In genomic region chr3:32940726-32941125, GRCh38 we compare ENCODE assay signal across 32 cellular contexts. TPM values are rescaled to one million over a fixed set of nuclear protein-coding genes. Genes with fewer than 3 reads are reported as not detected.
"Had no signal": no experiment of that assay in that cellular context is flagged by ENCODE, and none has a peak within 500 bp of the region (broad histone marks: within the 10 kb centered on the region; RNA-seq: fewer than 3 reads in every experiment).

No MANE protein-coding gene starts in this region.

- DNase-seq: activated CD4-positive, alpha-beta memory T cell treated with anti-CD3 and anti-CD28 coated beads, Interleukin-2, amount 10 ng/mL, durations not matched to agents 7 days and 5 days; activated CD4-positive, alpha-beta T cell treated with anti-CD3 and anti-CD28 coated beads for 1 hour; activated CD4-positive, alpha-beta T cell treated with anti-CD3 and anti-CD28 coated beads for 48 hours; activated CD4-positive, CD25-positive, alpha-beta regulatory T cell; activated CD8-positive, alpha-beta memory T cell treated with anti-CD3 and anti-CD28 coated beads for 24 hours; activated CD8-positive, alpha-beta memory T cell treated with anti-CD3 and anti-CD28 coated beads, Interleukin-2, amount 10 ng/mL, durations not matched to agents 7 days and 5 days; activated effector memory CD4-positive, alpha-beta T cell treated with anti-CD3 and anti-CD28 coated beads, Interleukin-2, amount 50 U/mL, for 16 hours; activated naive CD4-positive, alpha-beta T cell; activated naive CD4-positive, alpha-beta T cell treated with anti-CD3 and anti-CD28 coated beads, Interleukin-2, amount 50 U/mL, for 16 hours; activated naive CD8-positive, alpha-beta T cell treated with anti-CD3 and anti-CD28 coated beads for 36 hours; activated T-cell treated with anti-CD3 and anti-CD28 coated beads, Interleukin-2, amount 50 U/mL, for 1 hour; activated T-cell treated with anti-CD3 and anti-CD28 coated beads, Interleukin-2, amount 50 U/mL, for 72 hours; amniotic stem cell; aorta; brain microvascular endothelial cell; NCI-H1105 treated with DMSO at 0.1 percent for 48 hours; NCI-H1436 treated with DMSO at 0.1 percent for 48 hours; NCI-H1694 treated with DMSO at 0.1 percent for 48 hours; NCI-H2029; NCI-H345; NCI-H524 treated with DMSO at 0.1 percent for 48 hours; SHP77; SJCRH30; T1000; WERI-Rb-1 had no signal

- H3K9me3 ChIP-seq: SJCRH30 had no signal

- H3K4me3 Mint-ChIP-seq: activated CD4-positive, alpha-beta memory T cell treated with anti-CD3 and anti-CD28 coated beads, Interleukin-2, amount 10 ng/mL, durations not matched to agents 7 days and 5 days; activated CD8-positive, alpha-beta memory T cell treated with anti-CD3 and anti-CD28 coated beads, Interleukin-2, amount 10 ng/mL, durations not matched to agents 7 days and 5 days; activated naive CD8-positive, alpha-beta T cell treated with anti-CD3 and anti-CD28 coated beads for 36 hours; activated T-cell treated with anti-CD3 and anti-CD28 coated beads, Interleukin-2, amount 50 U/mL, for 72 hours; activated T-helper 17 cell treated with anti-CD3 and anti-CD28 coated beads, Interleukin-2, amount 50 U/mL, for 72 hours; central memory CD8-positive, alpha-beta T cell had no signal

- H3K4me1 ChIP-seq: SJCRH30 had no signal

- ATAC-seq: activated CD8-positive, alpha-beta memory T cell treated with anti-CD3 and anti-CD28 coated beads, Interleukin-2, amount 10 ng/mL, durations not matched to agents 7 days and 5 days; activated T-cell treated with anti-CD3 and anti-CD28 coated beads, Interleukin-2, amount 50 U/mL, for 72 hours; activated T-helper 17 cell treated with anti-CD3 and anti-CD28 coated beads, Interleukin-2, amount 50 U/mL, for 72 hours; Panc1 had no signal

- H3K4me1 Mint-ChIP-seq: activated CD4-positive, alpha-beta memory T cell treated with anti-CD3 and anti-CD28 coated beads, Interleukin-2, amount 10 ng/mL, durations not matched to agents 7 days and 5 days; activated CD8-positive, alpha-beta memory T cell treated with anti-CD3 and anti-CD28 coated beads, Interleukin-2, amount 10 ng/mL, durations not matched to agents 7 days and 5 days; activated naive CD8-positive, alpha-beta T cell treated with anti-CD3 and anti-CD28 coated beads for 36 hours; activated T-helper 17 cell treated with anti-CD3 and anti-CD28 coated beads, Interleukin-2, amount 50 U/mL, for 72 hours; central memory CD8-positive, alpha-beta T cell had no signal

- H3K27ac Mint-ChIP-seq: activated CD4-positive, alpha-beta memory T cell treated with anti-CD3 and anti-CD28 coated beads, Interleukin-2, amount 10 ng/mL, durations not matched to agents 7 days and 5 days; activated CD8-positive, alpha-beta memory T cell treated with anti-CD3 and anti-CD28 coated beads, Interleukin-2, amount 10 ng/mL, durations not matched to agents 7 days and 5 days; activated naive CD8-positive, alpha-beta T cell treated with anti-CD3 and anti-CD28 coated beads for 36 hours; activated T-cell treated with anti-CD3 and anti-CD28 coated beads, Interleukin-2, amount 50 U/mL, for 72 hours; activated T-helper 17 cell treated with anti-CD3 and anti-CD28 coated beads, Interleukin-2, amount 50 U/mL, for 72 hours had no signal

- H3K36me3 Mint-ChIP-seq: activated CD8-positive, alpha-beta memory T cell treated with anti-CD3 and anti-CD28 coated beads, Interleukin-2, amount 10 ng/mL, durations not matched to agents 7 days and 5 days; activated naive CD8-positive, alpha-beta T cell treated with anti-CD3 and anti-CD28 coated beads for 36 hours had no signal

- H3K36me3 ChIP-seq: brain microvascular endothelial cell, SJCRH30, WERI-Rb-1 had no signal

- H3K27me3 Mint-ChIP-seq: activated CD4-positive, alpha-beta memory T cell treated with anti-CD3 and anti-CD28 coated beads, Interleukin-2, amount 10 ng/mL, durations not matched to agents 7 days and 5 days; activated naive CD8-positive, alpha-beta T cell treated with anti-CD3 and anti-CD28 coated beads for 36 hours; activated T-helper 17 cell treated with anti-CD3 and anti-CD28 coated beads, Interleukin-2, amount 50 U/mL, for 72 hours; central memory CD8-positive, alpha-beta T cell had no signal

- H3K27me3 ChIP-seq: brain microvascular endothelial cell, SJCRH30 had no signal

- H3K4me3 ChIP-seq: SJCRH30, SK-N-MC had no signal

- H3K27ac ChIP-seq: brain microvascular endothelial cell, SJCRH30, SK-N-MC, WERI-Rb-1 had no signal

- H3K9me3 Mint-ChIP-seq: activated CD4-positive, alpha-beta memory T cell treated with anti-CD3 and anti-CD28 coated beads, Interleukin-2, amount 10 ng/mL, durations not matched to agents 7 days and 5 days; activated naive CD8-positive, alpha-beta T cell treated with anti-CD3 and anti-CD28 coated beads for 36 hours; activated T-cell treated with anti-CD3 and anti-CD28 coated beads, Interleukin-2, amount 50 U/mL, for 72 hours; activated T-helper 17 cell treated with anti-CD3 and anti-CD28 coated beads, Interleukin-2, amount 50 U/mL, for 72 hours; central memory CD8-positive, alpha-beta T cell had no signal

RNA-seq across cellular contexts. Expression of gene CCR4, which starts 10.7 kb away (rescaled TPM):
- total RNA-seq: M059J, NCI-H460, RPMI7951, SJCRH30 had no signal
- polyA plus RNA-seq: aorta had no signal
